25 cellular contexts compared by ENCODE assay signal in the genomic region with DNA sequence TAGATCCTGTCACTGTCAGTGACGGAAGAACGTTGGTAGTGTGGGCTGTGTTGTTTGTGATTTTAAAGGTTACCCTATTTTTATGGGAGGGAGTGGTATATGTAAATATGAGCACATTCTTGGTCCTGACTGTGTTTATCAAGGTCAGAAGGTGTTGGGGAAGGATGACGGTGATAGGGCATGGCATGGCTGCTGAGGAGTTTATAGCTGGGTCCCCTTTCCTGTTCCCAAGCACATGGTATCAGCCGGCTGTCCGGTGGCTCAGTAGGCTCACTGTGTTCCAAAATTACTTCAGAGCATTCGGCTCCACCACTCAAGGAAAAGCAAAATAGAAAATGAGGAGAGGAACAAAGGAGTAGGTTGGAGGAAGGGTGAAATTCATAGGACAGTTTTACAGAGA. TPM values are rescaled to one million over a fixed set of nuclear protein-coding genes. Genes with fewer than 3 reads are reported as not detected.
DNase-seq lines count a peak whose midpoint lies in the region; ATAC-seq and TF ChIP-seq lines count a peak whose summit lies in the region.
"Had no signal": no experiment of that assay in that cellular context is flagged by ENCODE, and none has a peak within 500 bp of the region (broad histone marks: within the 10 kb centered on the region; RNA-seq: fewer than 3 reads in every experiment).

No MANE protein-coding gene starts in this region.

- no peak for ATAC-seq in activated CD8-positive, alpha-beta T cell treated with anti-CD3 and anti-CD28 coated beads, Interleukin-2, amount 10 ng/mL, durations not matched to agents 7 days and 5 days
- ATAC-seq in activated CD8-positive, alpha-beta T cell treated with anti-CD3 and anti-CD28 coated beads for 36 hours: no peak
- ATAC-seq in HG02840 (IDR thresholded peaks at IDR 0.05; ENCODE audit: low FRiP score, unreplicated experiment): no peak
- ATAC-seq: activated T-helper 17 cell treated with anti-CD3 and anti-CD28 coated beads, Interleukin-2, amount 50 U/mL, for 72 hours; GM12878 had no signal

- H3K9me3 ChIP-seq in stomach: peaks cover 0 to 9% (median 0%) of the 10 kb centered on the region in 4 donors
- H3K9me3 ChIP-seq: SJSA1 had no signal

- no peak for TF ChIP-seq CTCF in activated CD8-positive, alpha-beta T cell treated with anti-CD3 and anti-CD28 coated beads for 36 hours (IDR thresholded peaks at IDR 0.05)
- no peak for TF ChIP-seq CTCF in epithelial cell of proximal tubule (conservative IDR thresholded peaks at IDR 0.05; ENCODE audit: low read depth, low read length)
- no peak for TF ChIP-seq CTCF in mesothelial cell of epicardium (IDR thresholded peaks at IDR 0.05; ENCODE audit: unreplicated experiment)
- TF ChIP-seq CTCF in stomach (IDR thresholded peaks at IDR 0.05): no peak

- intact Hi-C loops in activated CD8-positive, alpha-beta T cell treated with anti-CD3 and anti-CD28 coated beads for 36 hours (cut with micrococcal nuclease): no loop called here
- intact Hi-C loops in stomach (cut with DNase I; ENCODE audit: low total_unique reads): no loop called here

- H3K36me3 Mint-ChIP-seq in activated CD8-positive, alpha-beta T cell treated with anti-CD3 and anti-CD28 coated beads, Interleukin-2, amount 10 ng/mL, durations not matched to agents 7 days and 5 days (ENCODE audit: low read depth): peaks cover 26% of the 10 kb centered on the region
- peaks cover 2% of the 10 kb centered on the region for H3K36me3 Mint-ChIP-seq in activated CD8-positive, alpha-beta T cell treated with anti-CD3 and anti-CD28 coated beads for 36 hours (ENCODE audit: low read depth)
- peaks cover 32% of the 10 kb centered on the region for H3K36me3 Mint-ChIP-seq in mesothelial cell of epicardium

- POLR2A ChIA-PET in activated CD8-positive, alpha-beta T cell treated with anti-CD3 and anti-CD28 coated beads, Interleukin-2, amount 10 ng/mL, durations not matched to agents 7 days and 5 days (lab: Charles Lee): no interaction called here
- POLR2A ChIA-PET in activated CD8-positive, alpha-beta T cell treated with anti-CD3 and anti-CD28 coated beads for 36 hours (lab: Charles Lee): interaction anchor here (1.2 kb wide), 1 partner anchor 14 kb away, joined by 3 read pairs; no protein-coding TSS in a partner anchor

- H3K27me3 ChIP-seq in stomach: no peaks in the 10 kb centered on the region
- H3K27me3 ChIP-seq: SJSA1 had no signal

- no peak for DNase-seq in activated CD8-positive, alpha-beta T cell treated with anti-CD3 and anti-CD28 coated beads, Interleukin-2, amount 10 ng/mL, durations not matched to agents 7 days and 5 days
- DNase-seq in activated CD8-positive, alpha-beta T cell treated with anti-CD3 and anti-CD28 coated beads for 36 hours: no peak
- no peak for DNase-seq in epithelial cell of proximal tubule (ENCODE audit: low read depth)
- DNase-seq in mesothelial cell of epicardium (ENCODE audit: low spot score in 2 of 2, unreplicated experiment in 2 of 2): no peak
- no peak for DNase-seq in stomach
- no peak for DNase-seq in middle frontal gyrus (ENCODE audit: extremely low spot score, low spot score)
- DNase-seq in NCI-H1436 (lab: John Stamatoyannopoulos, UW): no peak
- DNase-seq: activated CD4-positive, CD25-positive, alpha-beta regulatory T cell; amygdala; C1 segment of cervical spinal cord; DMS 273 treated with DMSO at 0.1 percent for 48 hours; effector memory CD4-positive, alpha-beta T cell; GF-D8; hippocampal formation; islet precursor cell; NCI-H1092 treated with DMSO at 0.1 percent for 48 hours; NCI-H526 treated with DMSO at 0.1 percent for 48 hours; OCI-M1; stimulated activated CD4-positive, alpha-beta T cell treated with anti-CD3 and anti-CD28 coated beads, Interleukin-4, amount 100 ng/mL, for 1 hour; T-helper 2 cell had no signal

- CTCF ChIA-PET in activated CD8-positive, alpha-beta T cell treated with anti-CD3 and anti-CD28 coated beads, Interleukin-2, amount 10 ng/mL, durations not matched to agents 7 days and 5 days (lab: Charles Lee): interaction anchor here (0.8 to 4.9 kb wide), 5 partner anchors 10 to 31 kb away, joined by 3 to 36 read pairs (median 3); partner anchors contain the start of gene IRS1
- CTCF ChIA-PET in activated CD8-positive, alpha-beta T cell treated with anti-CD3 and anti-CD28 coated beads for 36 hours (lab: Charles Lee): interaction anchor here (0.6 to 1.5 kb wide), 4 partner anchors 25 to 48 kb away, joined by 3 to 4 read pairs (median 3); no protein-coding TSS in a partner anchor

- no peak for TF ChIP-seq POLR2A in stomach (IDR thresholded peaks at IDR 0.05)

- no peak overlapping the region for H3K4me3 Mint-ChIP-seq in activated CD8-positive, alpha-beta T cell treated with anti-CD3 and anti-CD28 coated beads, Interleukin-2, amount 10 ng/mL, durations not matched to agents 7 days and 5 days
- no peak overlapping the region for H3K4me3 Mint-ChIP-seq in activated CD8-positive, alpha-beta T cell treated with anti-CD3 and anti-CD28 coated beads for 36 hours
- no peak overlapping the region for H3K4me3 Mint-ChIP-seq in mesothelial cell of epicardium
- H3K4me3 Mint-ChIP-seq: activated T-helper 17 cell treated with anti-CD3 and anti-CD28 coated beads, Interleukin-2, amount 50 U/mL, for 72 hours; central memory CD8-positive, alpha-beta T cell had no signal

- peak overlapping the region in 3 of 5 donors; percentile 16 to 33 (median 25) for H3K27ac ChIP-seq in stomach
- H3K27ac ChIP-seq: SJSA1 had no signal

- peaks cover 0 to 15% (median 5%) of the 10 kb centered on the region in 4 donors for H3K36me3 ChIP-seq in stomach

- peaks cover 35% of the 10 kb centered on the region for H3K4me1 Mint-ChIP-seq in activated CD8-positive, alpha-beta T cell treated with anti-CD3 and anti-CD28 coated beads, Interleukin-2, amount 10 ng/mL, durations not matched to agents 7 days and 5 days (ENCODE audit: low read depth)
- H3K4me1 Mint-ChIP-seq in activated CD8-positive, alpha-beta T cell treated with anti-CD3 and anti-CD28 coated beads for 36 hours (ENCODE audit: low read depth): peaks cover 23% of the 10 kb centered on the region
- H3K4me1 Mint-ChIP-seq in mesothelial cell of epicardium: peaks cover 37% of the 10 kb centered on the region

- peaks cover 16% of the 10 kb centered on the region for H3K9me3 Mint-ChIP-seq in activated CD8-positive, alpha-beta T cell treated with anti-CD3 and anti-CD28 coated beads, Interleukin-2, amount 10 ng/mL, durations not matched to agents 7 days and 5 days (ENCODE audit: insufficient read depth)
- peaks cover 3% of the 10 kb centered on the region for H3K9me3 Mint-ChIP-seq in activated CD8-positive, alpha-beta T cell treated with anti-CD3 and anti-CD28 coated beads for 36 hours
- peaks cover 19% of the 10 kb centered on the region for H3K9me3 Mint-ChIP-seq in mesothelial cell of epicardium

- 27 to 54% (median 47%) methylated on average over 6 of the region's 6 CpGs for WGBS in stomach, 5 donors

- peak overlapping the region; percentile 13 for H3K4me3 ChIP-seq in epithelial cell of proximal tubule (ENCODE audit: low read depth, low read length)
- H3K4me3 ChIP-seq in stomach: no peak overlapping the region
- H3K4me3 ChIP-seq: GM12878, SJSA1 had no signal

- no peaks in the 10 kb centered on the region for H3K27me3 Mint-ChIP-seq in activated CD8-positive, alpha-beta T cell treated with anti-CD3 and anti-CD28 coated beads, Interleukin-2, amount 10 ng/mL, durations not matched to agents 7 days and 5 days (ENCODE audit: low read depth)
- H3K27me3 Mint-ChIP-seq in activated CD8-positive, alpha-beta T cell treated with anti-CD3 and anti-CD28 coated beads for 36 hours: no peaks in the 10 kb centered on the region
- no peaks in the 10 kb centered on the region for H3K27me3 Mint-ChIP-seq in mesothelial cell of epicardium (ENCODE audit: low read depth)
- H3K27me3 Mint-ChIP-seq: activated T-helper 17 cell treated with anti-CD3 and anti-CD28 coated beads, Interleukin-2, amount 50 U/mL, for 72 hours had no signal

- H3K4me1 ChIP-seq in stomach: peaks cover 20 to 64% (median 40%) of the 10 kb centered on the region in 4 donors

- no peak for TF ChIP-seq EP300 in stomach (IDR thresholded peaks at IDR 0.05)

- H3K27ac Mint-ChIP-seq in activated CD8-positive, alpha-beta T cell treated with anti-CD3 and anti-CD28 coated beads, Interleukin-2, amount 10 ng/mL, durations not matched to agents 7 days and 5 days: peak overlapping the region; percentile 12
- no peak overlapping the region for H3K27ac Mint-ChIP-seq in activated CD8-positive, alpha-beta T cell treated with anti-CD3 and anti-CD28 coated beads for 36 hours
- H3K27ac Mint-ChIP-seq in mesothelial cell of epicardium: peak overlapping the region; percentile 3
- H3K27ac Mint-ChIP-seq: activated T-helper 17 cell treated with anti-CD3 and anti-CD28 coated beads, Interleukin-2, amount 50 U/mL, for 72 hours had no signal

RNA-seq across cellular contexts. Expression of gene IRS1, which starts 28.6 kb away (rescaled TPM):
- total RNA-seq in activated CD8-positive, alpha-beta T cell treated with anti-CD3 and anti-CD28 coated beads, Interleukin-2, amount 10 ng/mL, durations not matched to agents 7 days and 5 days: 1 to 10 TPM; 7.3 to 9.6 TPM
- 1 to 10 TPM; 3.5 to 4.0 TPM for total RNA-seq in activated CD8-positive, alpha-beta T cell treated with anti-CD3 and anti-CD28 coated beads for 36 hours
- total RNA-seq in epithelial cell of proximal tubule: 13.0 and 25.8 TPM in 2 replicates
- 57.9 to 66.2 TPM (median 64.2 TPM) in 3 replicates for total RNA-seq in mesothelial cell of epicardium
- 10 to 100 TPM in 4 of 5 donors, 1 to 10 TPM in 1; 8.4 to 26.8 (median 15.6) TPM for total RNA-seq in stomach
- 10 to 100 TPM in 1 of 3 donors, 1 to 10 TPM in 2; 2.1 to 11.0 (median 5.0) TPM for polyA plus RNA-seq in stomach
